ENCODE assay signal across 13 cellular contexts in the genomic region with DNA sequence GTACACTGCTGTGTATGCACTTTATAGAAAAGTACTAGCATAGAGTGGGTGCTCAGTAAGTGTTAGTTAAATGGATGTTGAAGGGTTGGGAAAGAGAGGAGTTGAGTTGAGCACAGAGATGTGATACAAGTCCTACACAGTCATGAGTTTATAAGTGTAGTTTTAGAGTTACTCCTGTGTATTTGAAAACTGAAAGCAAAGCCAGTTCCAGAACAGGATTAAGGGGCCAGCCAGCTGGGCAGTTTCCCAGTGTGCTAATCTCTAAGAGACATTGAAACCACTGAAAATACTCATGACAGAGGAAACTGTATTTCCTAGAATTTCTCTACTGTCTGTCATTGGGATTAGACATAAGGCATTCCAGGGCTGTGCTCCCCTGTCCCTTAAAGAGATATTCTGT.
A peak's percentile ranks its signal among the peaks of the same experiment; 100 is the strongest.
DNase-seq lines count a peak whose midpoint lies in the region; ATAC-seq and TF ChIP-seq lines count a peak whose summit lies in the region.
"Had no signal": no experiment of that assay in that cellular context is flagged by ENCODE, and none has a peak within 500 bp of the region (broad histone marks: within the 10 kb centered on the region; RNA-seq: fewer than 3 reads in every experiment).

No MANE protein-coding gene starts in this region.

- CTCF ChIA-PET in A673 (lab: Charles Lee), result no interaction called here
- CTCF ChIA-PET in activated CD8-positive, alpha-beta T cell treated with anti-CD3 and anti-CD28 coated beads for 36 hours (lab: Charles Lee), result no interaction called here

- no peaks in the 10 kb centered on the region for H3K4me1 Mint-ChIP-seq in activated T-helper 17 cell treated with anti-CD3 and anti-CD28 coated beads, Interleukin-2, amount 50 U/mL, for 72 hours
- H3K4me1 Mint-ChIP-seq in activated CD8-positive, alpha-beta T cell treated with anti-CD3 and anti-CD28 coated beads for 36 hours (ENCODE audit: low read depth), result no peaks in the 10 kb centered on the region
- H3K4me1 Mint-ChIP-seq: activated CD4-positive, alpha-beta T cell treated with anti-CD3 and anti-CD28 coated beads for 36 hours had no signal

- H3K27ac Mint-ChIP-seq in activated T-helper 17 cell treated with anti-CD3 and anti-CD28 coated beads, Interleukin-2, amount 50 U/mL, for 72 hours, result no peak overlapping the region
- H3K27ac Mint-ChIP-seq in activated CD8-positive, alpha-beta T cell treated with anti-CD3 and anti-CD28 coated beads for 36 hours, result no peak overlapping the region
- H3K27ac Mint-ChIP-seq: activated CD4-positive, alpha-beta T cell treated with anti-CD3 and anti-CD28 coated beads for 36 hours had no signal

- H3K27ac ChIP-seq in A673 (ENCODE audit: low read depth, low read length, poor library complexity, severe bottlenecking) (peak overlapping the region; percentile 60), ascending aorta (peak overlapping the region in 1 of 2 donors; percentile 30)
- H3K27ac ChIP-seq: dorsolateral prefrontal cortex had no signal

- no peak overlapping the region for H3K4me3 Mint-ChIP-seq in activated T-helper 17 cell treated with anti-CD3 and anti-CD28 coated beads, Interleukin-2, amount 50 U/mL, for 72 hours
- H3K4me3 Mint-ChIP-seq in activated CD8-positive, alpha-beta T cell treated with anti-CD3 and anti-CD28 coated beads for 36 hours, result no peak overlapping the region
- H3K4me3 Mint-ChIP-seq: activated CD4-positive, alpha-beta T cell treated with anti-CD3 and anti-CD28 coated beads for 36 hours had no signal

- no peaks in the 10 kb centered on the region for H3K27me3 ChIP-seq in A673 (replicated peaks; ENCODE audit: insufficient read depth, low read depth, low read length, poor library complexity)
- H3K27me3 ChIP-seq in ascending aorta, result no peaks in the 10 kb centered on the region
- H3K27me3 ChIP-seq: dorsolateral prefrontal cortex had no signal

- intact Hi-C loops in A673 (cut with micrococcal nuclease; ENCODE audit: unreplicated experiment) (no loop called here), ascending aorta (cut with DNase I) (no loop called here)
- intact Hi-C loops in activated CD8-positive, alpha-beta T cell treated with anti-CD3 and anti-CD28 coated beads for 36 hours (cut with micrococcal nuclease), result no loop called here

- H3K36me3 ChIP-seq in A673 (ENCODE audit: insufficient read depth, low read length, poor library complexity, severe bottlenecking) (no peaks in the 10 kb centered on the region), ascending aorta (peaks cover 3 to 7% of the 10 kb centered on the region in 2 donors)

- peaks cover 13% of the 10 kb centered on the region for H3K9me3 Mint-ChIP-seq in activated T-helper 17 cell treated with anti-CD3 and anti-CD28 coated beads, Interleukin-2, amount 50 U/mL, for 72 hours
- H3K9me3 Mint-ChIP-seq in activated CD8-positive, alpha-beta T cell treated with anti-CD3 and anti-CD28 coated beads for 36 hours, result peaks cover 22% of the 10 kb centered on the region

- peaks cover 20% of the 10 kb centered on the region for H3K4me1 ChIP-seq in A673 (ENCODE audit: insufficient read depth, low read length, poor library complexity, severe bottlenecking)
- H3K4me1 ChIP-seq in ascending aorta, result peaks cover 0 to 3% of the 10 kb centered on the region in 2 donors

- POLR2A ChIA-PET in A673 (lab: Charles Lee; ENCODE audit: low non-redundant PET), result no interaction called here
- POLR2A ChIA-PET in activated CD8-positive, alpha-beta T cell treated with anti-CD3 and anti-CD28 coated beads for 36 hours (lab: Charles Lee), result no interaction called here

- H3K27me3 Mint-ChIP-seq in activated T-helper 17 cell treated with anti-CD3 and anti-CD28 coated beads, Interleukin-2, amount 50 U/mL, for 72 hours, result no peaks in the 10 kb centered on the region
- no peaks in the 10 kb centered on the region for H3K27me3 Mint-ChIP-seq in activated CD8-positive, alpha-beta T cell treated with anti-CD3 and anti-CD28 coated beads for 36 hours
- H3K27me3 Mint-ChIP-seq: activated CD4-positive, alpha-beta T cell treated with anti-CD3 and anti-CD28 coated beads for 36 hours had no signal

- BruUV-seq in A673 (replicated peaks; lab: Mats Ljungman, UMichigan), result no TSS peak

- ATAC-seq in activated T-helper 17 cell treated with anti-CD3 and anti-CD28 coated beads, Interleukin-2, amount 50 U/mL, for 72 hours (replicated peaks), result no peak
- no peak for ATAC-seq in HG03565 (IDR thresholded peaks at IDR 0.05; ENCODE audit: unreplicated experiment)
- no peak for ATAC-seq in activated CD8-positive, alpha-beta T cell treated with anti-CD3 and anti-CD28 coated beads for 36 hours
- ATAC-seq: activated CD4-positive, alpha-beta T cell treated with anti-CD3 and anti-CD28 coated beads for 36 hours had no signal

- H3K4me3 ChIP-seq in A673 (ENCODE audit: low read depth, low read length, poor library complexity, severe bottlenecking) (peak overlapping the region; percentile 2), ascending aorta (no peak overlapping the region)

- peaks cover 45% of the 10 kb centered on the region for H3K36me3 Mint-ChIP-seq in activated T-helper 17 cell treated with anti-CD3 and anti-CD28 coated beads, Interleukin-2, amount 50 U/mL, for 72 hours (ENCODE audit: low read depth)
- H3K36me3 Mint-ChIP-seq in activated CD8-positive, alpha-beta T cell treated with anti-CD3 and anti-CD28 coated beads for 36 hours (ENCODE audit: low read depth), result peaks cover 36% of the 10 kb centered on the region

- H3K9me3 ChIP-seq in A673 (ENCODE audit: low read depth, low read length, poor library complexity, severe bottlenecking), result peaks cover 19% of the 10 kb centered on the region
- no peaks in the 10 kb centered on the region for H3K9me3 ChIP-seq in ascending aorta

- DNase-seq in A673 (ENCODE audit: low spot score) (peak; percentile 63), NCI-H82 (lab: John Stamatoyannopoulos, UW) (peak; percentile 85), fibroblast of gingiva (ENCODE audit: low read depth) (peak; percentile 58), midbrain (lab: John Stamatoyannopoulos, UW) (peak; percentile 20), ascending aorta (ENCODE audit: low spot score in 2 of 2) (no peak)
- DNase-seq in activated CD8-positive, alpha-beta T cell treated with anti-CD3 and anti-CD28 coated beads for 36 hours, result no peak
- DNase-seq: activated CD4-positive, alpha-beta T cell treated with anti-CD3 and anti-CD28 coated beads for 36 hours; dorsolateral prefrontal cortex; EL; NCI-H446; occipital lobe had no signal

- no peak for TF ChIP-seq CTCF in A673 (conservative IDR thresholded peaks at IDR 0.05; ENCODE audit: low read depth, low read length)
- TF ChIP-seq CTCF in ascending aorta (IDR thresholded peaks at IDR 0.05), result no peak
- TF ChIP-seq CTCF in activated CD8-positive, alpha-beta T cell treated with anti-CD3 and anti-CD28 coated beads for 36 hours (IDR thresholded peaks at IDR 0.05), result no peak

Comparison
In these comparisons a context has a peak if more than half of its experiments do, and no peak if none do; other contexts are left out.
1. DNase-seq: peak in A673 (single experiment), NCI-H82 (single experiment), fibroblast of gingiva (single experiment) and midbrain (single experiment); none in ascending aorta (0 of 2) and activated CD8-positive, alpha-beta T cell treated with anti-CD3 and anti-CD28 coated beads for 36 hours (single experiment).